9 cellular contexts compared by ENCODE assay signal in genomic region chr19:29668746-29669609, GRCh38. TPM values are rescaled to one million over a fixed set of nuclear protein-coding genes. Genes with fewer than 3 reads are reported as not detected.
DNase-seq lines count a peak whose midpoint lies in the region; ATAC-seq and TF ChIP-seq lines count a peak whose summit lies in the region.
"Had no signal": no experiment of that assay in that cellular context is flagged by ENCODE, and none has a peak within 500 bp of the region (broad histone marks: within the 10 kb centered on the region; RNA-seq: fewer than 3 reads in every experiment).

No MANE protein-coding gene starts in this region.

- DNase-seq in AG09309 (ENCODE audit: low read depth) (no peak), GM13976 (ENCODE audit: low spot score) (no peak), mesenchymal stem cell (no peak), GM19240 (ENCODE audit: insufficient read length, low spot score) (no peak), testis (no peak), SW480 (ENCODE audit: low spot score) (no peak)
- DNase-seq in activated naive CD8-positive, alpha-beta T cell treated with anti-CD3 and anti-CD28 coated beads, Interleukin-2, amount 10 ng/mL, durations not matched to agents 7 days and 5 days: peak; percentile 44
- DNase-seq: DMS79 had no signal

- in situ Hi-C loops in GM13976 (cut with MboI; ENCODE audit: low sequenced_read_pairs, unreplicated experiment): no loop called here

- H2BK5ac ChIP-seq in mesenchymal stem cell (ENCODE audit: low read depth, low read length, poor library complexity, severe bottlenecking): no peak overlapping the region

- no peak for ATAC-seq in activated naive CD8-positive, alpha-beta T cell treated with anti-CD3 and anti-CD28 coated beads, Interleukin-2, amount 10 ng/mL, durations not matched to agents 7 days and 5 days (ENCODE audit: low read depth)
- no peak for ATAC-seq in HG02571 (IDR thresholded peaks at IDR 0.05; ENCODE audit: unreplicated experiment)

- H3K4ac ChIP-seq in mesenchymal stem cell (ENCODE audit: low read depth in 1 of 2, low read length in 2 of 2): peak overlapping the region in 1 of 2 experiments; percentile 3

- peak overlapping the region; percentile 89 for H3K4me3 Mint-ChIP-seq in activated naive CD8-positive, alpha-beta T cell treated with anti-CD3 and anti-CD28 coated beads, Interleukin-2, amount 10 ng/mL, durations not matched to agents 7 days and 5 days

- POLR2A ChIA-PET in activated naive CD8-positive, alpha-beta T cell treated with anti-CD3 and anti-CD28 coated beads, Interleukin-2, amount 10 ng/mL, durations not matched to agents 7 days and 5 days (lab: Charles Lee): interaction anchor here (1.3 to 6.9 kb wide), 8 partner anchors 10 to 62 kb away, joined by 4 to 72 read pairs (median 34); partner anchors contain the start of genes C19orf12 and POP4

- no peak overlapping the region for H3K23ac ChIP-seq in mesenchymal stem cell (ENCODE audit: low read length in 2 of 2)

- H3K4me2 ChIP-seq in mesenchymal stem cell (ENCODE audit: low read length, poor library complexity, severe bottlenecking): no peak overlapping the region

- no peak overlapping the region for H2AK5ac ChIP-seq in mesenchymal stem cell (ENCODE audit: low read length, severe bottlenecking)

- peaks cover 47% of the 10 kb centered on the region for H3K79me1 ChIP-seq in mesenchymal stem cell (replicated peaks; ENCODE audit: low read length, poor library complexity, severe bottlenecking)

- 90% methylated on average over 11 of the region's 13 CpGs for WGBS in mesenchymal stem cell
- 82 to 85% methylated on average over 10 to 13 of the region's 13 CpGs for WGBS in testis, 2 donors

- H3K4me1 ChIP-seq in mesenchymal stem cell (ENCODE audit: control insufficient read depth, insufficient read depth, low read depth, low read length): peaks cover 57% of the 10 kb centered on the region
- peaks cover 44% of the 10 kb centered on the region for H3K4me1 ChIP-seq in testis

- no peaks in the 10 kb centered on the region for H3K9me3 ChIP-seq in mesenchymal stem cell (ENCODE audit: control insufficient read depth, low read length)
- no peaks in the 10 kb centered on the region for H3K9me3 ChIP-seq in testis

- H3K9me3 Mint-ChIP-seq in activated naive CD8-positive, alpha-beta T cell treated with anti-CD3 and anti-CD28 coated beads, Interleukin-2, amount 10 ng/mL, durations not matched to agents 7 days and 5 days: no peaks in the 10 kb centered on the region

- no peak overlapping the region for H3K27ac ChIP-seq in mesenchymal stem cell (ENCODE audit: low read length, poor library complexity, severe bottlenecking)
- peak overlapping the region in 1 of 2 donors; percentile 26 for H3K27ac ChIP-seq in testis

- peak overlapping the region; percentile 2 for H4K91ac ChIP-seq in mesenchymal stem cell (ENCODE audit: low read length)

- peak overlapping the region in 1 of 2 experiments; percentile 29 for H3K18ac ChIP-seq in mesenchymal stem cell (ENCODE audit: low read depth in 1 of 2, low read length in 2 of 2)

- peaks cover 14 to 40% of the 10 kb centered on the region in 2 experiments for H3K36me3 ChIP-seq in mesenchymal stem cell (ENCODE audit: control insufficient read depth in 1 of 2, insufficient read depth in 2 of 2, low read depth in 1 of 2, low read length in 2 of 2)
- no peaks in the 10 kb centered on the region for H3K36me3 ChIP-seq in testis (ENCODE audit: low read depth, missing control alignments)

- peak; percentile 36 for TF ChIP-seq CTCF in AG09309 (IDR thresholded peaks at IDR 0.05; ENCODE audit: control insufficient read depth, insufficient read depth, low read depth, low read length, missing control alignments)
- peak; percentile 19 for TF ChIP-seq CTCF in GM13976 (IDR thresholded peaks at IDR 0.05; ENCODE audit: borderline replicate concordance, control extremely low read depth, extremely low read depth, insufficient read depth, missing control alignments)
- TF ChIP-seq CTCF in testis (IDR thresholded peaks at IDR 0.05): no peak

- no peak overlapping the region for H2BK120ac ChIP-seq in mesenchymal stem cell (ENCODE audit: low read depth, low read length)

- no peak overlapping the region for H3K14ac ChIP-seq in mesenchymal stem cell (ENCODE audit: low read length in 2 of 2)

- intact Hi-C loops in testis (cut with DNase I; ENCODE audit: low total_unique reads): no loop called here

- no peak overlapping the region for H2AFZ ChIP-seq in mesenchymal stem cell (ENCODE audit: low read depth, low read length)

- H2BK12ac ChIP-seq in mesenchymal stem cell (ENCODE audit: low read length in 2 of 2): no peak overlapping the region

- H2BK15ac ChIP-seq in mesenchymal stem cell (ENCODE audit: low read depth, poor library complexity, severe bottlenecking): peak overlapping the region; percentile 13

- H3K27me3 Mint-ChIP-seq in activated naive CD8-positive, alpha-beta T cell treated with anti-CD3 and anti-CD28 coated beads, Interleukin-2, amount 10 ng/mL, durations not matched to agents 7 days and 5 days: no peaks in the 10 kb centered on the region

- peak overlapping the region; percentile 88 for H3K27ac Mint-ChIP-seq in activated naive CD8-positive, alpha-beta T cell treated with anti-CD3 and anti-CD28 coated beads, Interleukin-2, amount 10 ng/mL, durations not matched to agents 7 days and 5 days

- TF ChIP-seq POLR2A in testis (IDR thresholded peaks at IDR 0.05): no peak

- H3K9ac ChIP-seq in mesenchymal stem cell (ENCODE audit: low read length): peak overlapping the region; percentile 93

- peaks cover 75% of the 10 kb centered on the region for H3K4me1 Mint-ChIP-seq in activated naive CD8-positive, alpha-beta T cell treated with anti-CD3 and anti-CD28 coated beads, Interleukin-2, amount 10 ng/mL, durations not matched to agents 7 days and 5 days

- H3K27me3 ChIP-seq in mesenchymal stem cell (ENCODE audit: control insufficient read depth in 1 of 2, insufficient read depth in 1 of 2, low read length in 2 of 2) (no peaks in the 10 kb centered on the region), testis (no peaks in the 10 kb centered on the region)

- H3K4me3 ChIP-seq in AG09309 (ENCODE audit: control insufficient read depth, low read depth, low read length) (no peak overlapping the region), mesenchymal stem cell (ENCODE audit: insufficient read depth in 1 of 2, low read depth in 1 of 2, low read length in 2 of 2) (no peak overlapping the region), testis (no peak overlapping the region)

- no peak overlapping the region for H4K8ac ChIP-seq in mesenchymal stem cell (ENCODE audit: low read length)

- H3K36me3 Mint-ChIP-seq in activated naive CD8-positive, alpha-beta T cell treated with anti-CD3 and anti-CD28 coated beads, Interleukin-2, amount 10 ng/mL, durations not matched to agents 7 days and 5 days: peaks cover 36% of the 10 kb centered on the region

RNA-seq across cellular contexts. Expression of gene PLEKHF1, which starts 3.7 kb away (rescaled TPM):
- 10 to 100 TPM; 33.3 to 35.9 TPM for total RNA-seq in activated naive CD8-positive, alpha-beta T cell treated with anti-CD3 and anti-CD28 coated beads, Interleukin-2, amount 10 ng/mL, durations not matched to agents 7 days and 5 days
- 3.8 TPM for polyA plus RNA-seq in mesenchymal stem cell (2013, experiment 1 of 2)
- 3.8 TPM for polyA plus RNA-seq in mesenchymal stem cell (2013, experiment 2 of 2)
- 10 to 100 TPM; 13.5 to 26.2 TPM for total RNA-seq in testis
- polyA plus RNA-seq in testis (ENCODE audit: insufficient read depth, low read depth, low replicate concordance): 6.3 TPM

RNA-seq across cellular contexts. Expression of gene C19orf12, which starts 46.1 kb away (rescaled TPM):
- total RNA-seq in activated naive CD8-positive, alpha-beta T cell treated with anti-CD3 and anti-CD28 coated beads, Interleukin-2, amount 10 ng/mL, durations not matched to agents 7 days and 5 days: 10 to 100 TPM; 31.8 to 38.2 TPM
- 22.7 TPM for polyA plus RNA-seq in mesenchymal stem cell (2013, experiment 1 of 2)
- 22.8 TPM for polyA plus RNA-seq in mesenchymal stem cell (2013, experiment 2 of 2)
- total RNA-seq in testis: 10 to 100 TPM; 28.8 to 40.5 TPM
- polyA plus RNA-seq in testis (ENCODE audit: insufficient read depth, low read depth, low replicate concordance): 20.8 TPM

Comparison
In these comparisons a context has a peak if more than half of its experiments do, and no peak if none do; other contexts are left out.
1. CTCF ChIP-seq: peak in AG09309 (single experiment) and GM13976 (single experiment); none in testis (0 of 3).